Comparison of ENCODE assay signal across 1 cellular context in genomic region chr4:77043507-77044131, GRCh38.
TF ChIP-seq lines count a peak whose summit lies in the region.

No MANE protein-coding gene starts in this region.

TF ChIP-seq in IMR-90, 13 proteins besides CTCF, POLR2A, EP300 and RAD21 (continued from another document):
- no peak for TF ChIP-seq RFX5 (IDR thresholded peaks at IDR 0.05; ENCODE audit: low read depth, low read length)
